30 cellular contexts compared by ENCODE assay signal in the genomic region with DNA sequence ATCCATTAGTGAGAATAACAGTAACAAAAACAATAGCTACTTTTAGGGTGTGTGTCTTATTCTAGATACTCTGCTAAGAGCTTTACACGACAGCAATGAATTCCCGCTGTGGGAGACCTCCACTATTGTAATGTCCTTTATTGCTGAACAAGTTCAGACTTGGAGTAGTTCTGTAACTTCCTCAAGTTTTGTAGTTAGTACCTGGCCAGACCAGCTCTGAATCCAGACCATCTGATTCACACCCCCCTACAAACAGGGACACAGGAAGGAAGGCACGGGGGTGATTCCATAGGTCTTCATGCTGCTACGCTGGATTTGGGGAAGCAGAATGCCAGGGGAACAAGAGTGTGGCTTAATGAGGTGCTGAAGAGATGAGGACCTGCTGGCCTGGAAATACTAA.
"Had no signal": no experiment of that assay in that cellular context is flagged by ENCODE, and none has a peak within 500 bp of the region (broad histone marks: within the 10 kb centered on the region; RNA-seq: fewer than 3 reads in every experiment).

No MANE protein-coding gene starts in this region.

- ATAC-seq: activated CD8-positive, alpha-beta T cell treated with anti-CD3 and anti-CD28 coated beads for 36 hours; activated T-cell treated with anti-CD3 and anti-CD28 coated beads, Interleukin-2, amount 50 U/mL, for 72 hours; activated T-helper 17 cell treated with anti-CD3 and anti-CD28 coated beads, Interleukin-2, amount 50 U/mL, for 72 hours had no signal

- H3K9me3 Mint-ChIP-seq: activated CD4-positive, alpha-beta T cell treated with anti-CD3 and anti-CD28 coated beads, Interleukin-2, amount 10 ng/mL, durations not matched to agents 24 days and 14 days; activated naive CD8-positive, alpha-beta T cell treated with anti-CD3 and anti-CD28 coated beads for 36 hours had no signal

- H3K36me3 Mint-ChIP-seq: activated naive CD8-positive, alpha-beta T cell treated with anti-CD3 and anti-CD28 coated beads for 36 hours had no signal

- H3K4me3 ChIP-seq: ascending aorta, MG63, PC-9, SJCRH30, SK-N-MC had no signal

- H3K4me1 Mint-ChIP-seq: activated CD4-positive, alpha-beta T cell treated with anti-CD3 and anti-CD28 coated beads, Interleukin-2, amount 10 ng/mL, durations not matched to agents 24 days and 14 days; activated naive CD8-positive, alpha-beta T cell treated with anti-CD3 and anti-CD28 coated beads for 36 hours; activated T-helper 17 cell treated with anti-CD3 and anti-CD28 coated beads, Interleukin-2, amount 50 U/mL, for 72 hours had no signal

- H3K4me3 Mint-ChIP-seq: activated CD4-positive, alpha-beta T cell treated with anti-CD3 and anti-CD28 coated beads, Interleukin-2, amount 10 ng/mL, durations not matched to agents 24 days and 14 days; activated CD8-positive, alpha-beta T cell treated with anti-CD3 and anti-CD28 coated beads for 36 hours; activated naive CD8-positive, alpha-beta T cell treated with anti-CD3 and anti-CD28 coated beads for 36 hours; activated T-cell treated with anti-CD3 and anti-CD28 coated beads, Interleukin-2, amount 50 U/mL, for 72 hours; activated T-helper 17 cell treated with anti-CD3 and anti-CD28 coated beads, Interleukin-2, amount 50 U/mL, for 72 hours had no signal

- H3K9me3 ChIP-seq: MG63, SJCRH30 had no signal

- DNase-seq: activated CD4-positive, alpha-beta T cell treated with anti-CD3 and anti-CD28 coated beads, Interleukin-2, amount 10 ng/mL, durations not matched to agents 24 days and 14 days; activated CD4-positive, alpha-beta T cell treated with anti-CD3 and anti-CD28 coated beads, Interleukin-2, amount 50 U/mL, for 4 hours; activated CD8-positive, alpha-beta T cell treated with anti-CD3 and anti-CD28 coated beads for 36 hours; activated effector memory CD4-positive, alpha-beta T cell treated with anti-CD3 and anti-CD28 coated beads, Interleukin-2, amount 50 U/mL, for 16 hours; activated naive CD4-positive, alpha-beta T cell; activated naive CD4-positive, alpha-beta T cell treated with anti-CD3 and anti-CD28 coated beads, Interleukin-2, amount 50 U/mL, for 16 hours; activated naive CD8-positive, alpha-beta T cell treated with anti-CD3 and anti-CD28 coated beads for 36 hours; activated T-cell treated with anti-CD3 and anti-CD28 coated beads, Interleukin-2, amount 50 U/mL, for 1 hour; activated T-cell treated with anti-CD3 and anti-CD28 coated beads, Interleukin-2, amount 50 U/mL, for 72 hours; amygdala; Karpas-422; MG63; NCI-H1048; NCI-H1105 treated with DMSO at 0.1 percent for 48 hours; NCI-H1436; NCI-H1694; NCI-H2029; NCI-H2107; NCI-H2171; NCI-H510A; NCI-H526; NCI-H748 treated with DMSO at 0.1 percent for 48 hours; NK-92 treated with Interleukin-12 subunit alpha and Interleukin-12 subunit beta, amount 100 ng/mL, for 24 hours; PC-9; SHP77; SJCRH30; T1000 had no signal

- H3K27ac ChIP-seq: ascending aorta, PC-9, SJCRH30, SK-N-MC had no signal

- H3K4me1 ChIP-seq: ascending aorta, SJCRH30 had no signal

- H3K27me3 Mint-ChIP-seq: activated CD4-positive, alpha-beta T cell treated with anti-CD3 and anti-CD28 coated beads, Interleukin-2, amount 10 ng/mL, durations not matched to agents 24 days and 14 days; activated CD8-positive, alpha-beta T cell treated with anti-CD3 and anti-CD28 coated beads for 36 hours had no signal

- H3K27ac Mint-ChIP-seq: activated CD4-positive, alpha-beta T cell treated with anti-CD3 and anti-CD28 coated beads, Interleukin-2, amount 10 ng/mL, durations not matched to agents 24 days and 14 days; activated CD8-positive, alpha-beta T cell treated with anti-CD3 and anti-CD28 coated beads for 36 hours; activated naive CD8-positive, alpha-beta T cell treated with anti-CD3 and anti-CD28 coated beads for 36 hours; activated T-cell treated with anti-CD3 and anti-CD28 coated beads, Interleukin-2, amount 50 U/mL, for 72 hours; activated T-helper 17 cell treated with anti-CD3 and anti-CD28 coated beads, Interleukin-2, amount 50 U/mL, for 72 hours had no signal

- H3K36me3 ChIP-seq: ascending aorta, MG63, SJCRH30 had no signal

- H3K27me3 ChIP-seq: ascending aorta, MG63, SJCRH30 had no signal
